ENCODE assay signal across 1 cellular context in genomic region chr4:87005690-87006461, GRCh38.
TF ChIP-seq lines count a peak whose summit lies in the region.

No MANE protein-coding gene starts in this region.

TF ChIP-seq in GM12878, 131 proteins besides CTCF, POLR2A, EP300 and RAD21 (continued from another document):
- TF ChIP-seq RELB (IDR thresholded peaks at IDR 0.05; ENCODE audit: low read depth): peak; percentile 60
- no peak for TF ChIP-seq HDAC2 (IDR thresholded peaks at IDR 0.05)
- TF ChIP-seq SMARCA5 (IDR thresholded peaks at IDR 0.05): 0 out of 2 replicates have a peak, but pooled peaks have one; percentile 17
- 0 out of 2 replicates have a peak, but pooled peaks have one; percentile 54 for TF ChIP-seq MEF2A (IDR thresholded peaks at IDR 0.05; ENCODE audit: insufficient read depth, low read depth, low read length)
- TF ChIP-seq FOXM1 (IDR thresholded peaks at IDR 0.05; ENCODE audit: low read depth, low read length): peak; percentile 12; the same call in 1 of the 2 replicates
- TF ChIP-seq MLLT1 (IDR thresholded peaks at IDR 0.05): no peak
- peak; percentile 63 for TF ChIP-seq ATF2 (IDR thresholded peaks at IDR 0.05; ENCODE audit: low read length)
- peak; percentile 35 to 47; a peak in 1 of 4 replicates for TF ChIP-seq BHLHE40 (IDR thresholded peaks at IDR 0.05; ENCODE audit: borderline replicate concordance in 1 of 2, low read depth in 2 of 2, low read length in 1 of 2)
